32 cellular contexts compared by ENCODE assay signal in the genomic region with DNA sequence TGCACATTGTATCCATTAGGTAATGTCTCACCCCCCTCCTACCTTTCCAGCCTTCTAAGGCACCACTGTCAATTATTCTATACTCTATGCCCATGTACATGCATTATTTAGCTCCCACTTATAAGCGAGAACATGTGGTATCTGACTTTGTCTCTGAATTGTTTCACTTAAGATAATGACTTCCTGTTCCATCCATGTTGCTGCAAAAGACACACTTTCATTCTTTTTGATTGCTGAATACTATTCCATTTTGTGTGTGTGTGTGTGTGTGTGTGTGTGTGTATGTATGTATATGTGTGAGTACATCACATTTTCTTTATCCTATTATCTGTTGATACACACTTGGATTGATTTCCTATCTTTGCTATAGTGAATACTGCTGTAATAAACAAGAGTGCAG.
"Had no signal": no experiment of that assay in that cellular context is flagged by ENCODE, and none has a peak within 500 bp of the region (broad histone marks: within the 10 kb centered on the region; RNA-seq: fewer than 3 reads in every experiment).

No MANE protein-coding gene starts in this region.

- H3K27me3 ChIP-seq: adrenal gland, ascending aorta, body of pancreas, brain microvascular endothelial cell, breast epithelium, cardiac muscle cell had no signal

- H3K9me3 ChIP-seq: adrenal gland, ascending aorta, body of pancreas, breast epithelium had no signal

- H3K36me3 ChIP-seq: adrenal gland, brain microvascular endothelial cell, breast epithelium, cardiac muscle cell had no signal

- FAIRE-seq: astrocyte, bronchial epithelial cell had no signal

- DNase-seq: activated effector memory CD4-positive, alpha-beta T cell treated with anti-CD3 and anti-CD28 coated beads, Interleukin-2, amount 50 U/mL, for 16 hours; activated effector memory CD4-positive, alpha-beta T cell treated with Interleukin-2 at 50 U/mL for 16 hours; activated gamma-delta T cell; activated gamma-delta T cell treated with Interleukin-2 at 50 U/mL for 16 hours; activated naive CD4-positive, alpha-beta T cell; activated naive CD4-positive, alpha-beta T cell treated with anti-CD3 and anti-CD28 coated beads for 36 hours; activated naive CD4-positive, alpha-beta T cell treated with anti-CD3 and anti-CD28 coated beads, Interleukin-2, amount 10 ng/mL, durations not matched to agents 7 days and 5 days; activated naive CD4-positive, alpha-beta T cell treated with anti-CD3 and anti-CD28 coated beads, Interleukin-2, amount 50 U/mL, for 16 hours; activated naive CD4-positive, alpha-beta T cell treated with Interleukin-2 at 50 U/mL for 16 hours; activated naive CD8-positive, alpha-beta T cell treated with anti-CD3 and anti-CD28 coated beads for 36 hours; activated naive CD8-positive, alpha-beta T cell treated with anti-CD3 and anti-CD28 coated beads, Interleukin-2, amount 10 ng/mL, durations not matched to agents 7 days and 5 days; activated naive CD8-positive, alpha-beta T cell treated with anti-CD3 and anti-CD28 coated beads, Interleukin-2, amount 50 U/mL, for 24 hours; activated T-cell treated with anti-CD3 and anti-CD28 coated beads, Interleukin-2, amount 50 U/mL, for 4 hours; activated T-cell treated with anti-CD3 and anti-CD28 coated beads, Interleukin-2, amount 50 U/mL, for 48 hours; activated T-cell treated with anti-CD3 and anti-CD28 coated beads, Interleukin-2, amount 50 U/mL, for 72 hours; adrenal gland; amniotic stem cell; amygdala; anterior cingulate cortex; aorta; body of pancreas; brain microvascular endothelial cell; caudate nucleus; central memory CD4-positive, alpha-beta T cell; cerebellar nuclear complex had no signal

- H3K27ac ChIP-seq: adrenal gland, ascending aorta, body of pancreas, brain microvascular endothelial cell, breast epithelium, cardiac muscle cell had no signal

- H3K4me1 ChIP-seq: adrenal gland, ascending aorta, body of pancreas, breast epithelium had no signal

- H3K4me3 ChIP-seq: adrenal gland, ascending aorta, body of pancreas, breast epithelium, cardiac muscle cell had no signal

- ATAC-seq: activated naive CD4-positive, alpha-beta T cell treated with anti-CD3 and anti-CD28 coated beads, Interleukin-2, amount 50 U/mL, for 72 hours; activated naive CD8-positive, alpha-beta T cell treated with anti-CD3 and anti-CD28 coated beads, Interleukin-2, amount 50 U/mL, for 24 hours; activated T-cell treated with anti-CD3 and anti-CD28 coated beads, Interleukin-2, amount 50 U/mL, for 4 hours; activated T-cell treated with anti-CD3 and anti-CD28 coated beads, Interleukin-2, amount 50 U/mL, for 72 hours; activated T-helper 17 cell treated with anti-CD3 and anti-CD28 coated beads, Interleukin-2, amount 50 U/mL, for 72 hours; body of pancreas had no signal
